ENCODE assay signal across 18 cellular contexts in genomic region chr19:29618871-29619270, GRCh38. TPM values are rescaled to one million over a fixed set of nuclear protein-coding genes. Genes with fewer than 3 reads are reported as not detected.
DNase-seq lines count a peak whose midpoint lies in the region; TF ChIP-seq lines count a peak whose summit lies in the region.
"Had no signal": no experiment of that assay in that cellular context is flagged by ENCODE, and none has a peak within 500 bp of the region (broad histone marks: within the 10 kb centered on the region; RNA-seq: fewer than 3 reads in every experiment).

No MANE protein-coding gene starts in this region.

- H3K27ac ChIP-seq in HEK293 (ENCODE audit: extremely low read depth, low read depth, low read length) (no peak overlapping the region), spleen (no peak overlapping the region)
- H3K27ac ChIP-seq: 22Rv1 had no signal

- DNase-seq in DMS 273 (lab: John Stamatoyannopoulos, UW; ENCODE audit: unreplicated experiment) (peak; percentile 44), DMS 273 treated with DMSO at 0.1 percent for 48 hours (lab: John Stamatoyannopoulos, UW) (no peak), left kidney (ENCODE audit: low read depth, low spot score) (peak; percentile 22), spleen (peak; percentile 61), amygdala (lab: John Stamatoyannopoulos, UW) (no peak)
- DNase-seq in central memory CD4-positive, alpha-beta T cell, result no peak
- no peak for DNase-seq in activated CD4-positive, alpha-beta T cell treated with anti-CD3 and anti-CD28 coated beads for 1 hour
- DNase-seq: C1 segment of cervical spinal cord; CD4-positive, CD25-positive, alpha-beta regulatory T cell; CD8-positive, alpha-beta memory T cell; COR-L47; DMS153; DMS79; GDM1; GOT3 had no signal

- H3K9me3 ChIP-seq in HEK293 (ENCODE audit: control insufficient read depth, insufficient read depth, low read depth, low read length) (no peaks in the 10 kb centered on the region), spleen (no peaks in the 10 kb centered on the region)

- TF ChIP-seq CTCF in HEK293 (tag by site-specific recombination; IDR thresholded peaks at IDR 0.05) (no peak), spleen (IDR thresholded peaks at IDR 0.05 in 8 of 11, conservative IDR thresholded peaks at IDR 0.05 in 3 of 11) (no peak)

- H3K4me3 ChIP-seq in HEK293 (ENCODE audit: low read depth, low read length) (no peak overlapping the region), spleen (no peak overlapping the region)

- 76 to 91% (median 81%) methylated on average over 7 of the region's 7 CpGs for WGBS in spleen, 5 donors

- 0 out of 2 replicates have a peak, but pooled peaks cover 3% of the 10 kb centered on the region for H3K4me1 ChIP-seq in HEK293 (ENCODE audit: control insufficient read depth, insufficient read depth, low read length)
- H3K4me1 ChIP-seq in spleen, result peaks cover 5 to 38% (median 34%) of the 10 kb centered on the region in 6 donors

- TF ChIP-seq POLR2A in spleen (IDR thresholded peaks at IDR 0.05), result no peak

- peaks cover 27% of the 10 kb centered on the region in 2 experiments for H3K36me3 ChIP-seq in HEK293 (ENCODE audit: control insufficient read depth in 2 of 2, insufficient read depth in 1 of 2, low read length in 2 of 2)
- H3K36me3 ChIP-seq in spleen, result peaks cover 3 to 35% (median 33%) of the 10 kb centered on the region in 6 donors

- CTCF ChIA-PET in HEK293 (lab: Yijun Ruan, JAX), result interaction anchor here (0.6 to 10.5 kb wide), 11 partner anchors 8 to 98 kb away, joined by 3 to 94 read pairs (median 5); partner anchors contain the start of gene POP4

- intact Hi-C loops in spleen (cut with DNase I; ENCODE audit: low total_unique reads), result loop anchor here (10.0 kb wide), 1 partner anchor 46 kb away; the partner anchor contains the start of gene PLEKHF1

- POLR2A ChIA-PET in HEK293 (lab: Yijun Ruan, JAX), result interaction anchor here (1.0 to 2.2 kb wide), 2 partner anchors 13 to 96 kb away, joined by 3 to 26 read pairs; partner anchors contain the start of genes C19orf12 and POP4

- H3K27me3 ChIP-seq in spleen (replicated peaks in 1 of 7), result peaks cover 0 to 16% (median 0%) of the 10 kb centered on the region in 7 donors

TF ChIP-seq in HEK293, 187 proteins besides CTCF, POLR2A, EP300 and RAD21:
- TF ChIP-seq KLF16 (tag by site-specific recombination; IDR thresholded peaks at IDR 0.05) (no peak), ZNF37A (tag by site-specific recombination; IDR thresholded peaks at IDR 0.05) (no peak), ZNF202 (tag by site-specific recombination; IDR thresholded peaks at IDR 0.05; ENCODE audit: borderline replicate concordance) (no peak), BCL11B (tag by site-specific recombination; IDR thresholded peaks at IDR 0.05; ENCODE audit: low read depth) (no peak), ZNF518A (tag by site-specific recombination; conservative IDR thresholded peaks at IDR 0.05; ENCODE audit: low read depth) (no peak), ZNF18 (tag by site-specific recombination; IDR thresholded peaks at IDR 0.05) (0 out of 2 replicates have a peak, but pooled peaks have one; percentile 6)

RNA-seq across cellular contexts. Expression of gene POP4, which starts 12.8 kb away (rescaled TPM):
- total RNA-seq in spleen, result 10 to 100 TPM; 49.3 to 73.1 (median 60.7) TPM
- 10 to 100 TPM; 54.5 to 69.1 (median 68.8) TPM for polyA plus RNA-seq in spleen

RNA-seq across cellular contexts. Expression of gene PLEKHF1, which starts 46.4 kb away (rescaled TPM):
- 10 to 100 TPM; 12.4 to 28.0 (median 18.5) TPM for total RNA-seq in spleen
- 10 to 100 TPM in 2 of 3 donors, 1 to 10 TPM in 1; 9.7 to 18.6 (median 10.7) TPM for polyA plus RNA-seq in spleen
- total RNA-seq: A673 had no signal

Comparison
In these comparisons a context has a peak if more than half of its experiments do, and no peak if none do; other contexts are left out.
1. DNase-seq: peak in DMS 273 (single experiment), left kidney (single experiment) and spleen (single experiment); none in DMS 273 treated with DMSO at 0.1 percent for 48 hours (single experiment), central memory CD4-positive, alpha-beta T cell (single experiment), activated CD4-positive, alpha-beta T cell treated with anti-CD3 and anti-CD28 coated beads for 1 hour (single experiment) and amygdala (0 of 56).